8 cellular contexts compared by ENCODE assay signal in the genomic region with DNA sequence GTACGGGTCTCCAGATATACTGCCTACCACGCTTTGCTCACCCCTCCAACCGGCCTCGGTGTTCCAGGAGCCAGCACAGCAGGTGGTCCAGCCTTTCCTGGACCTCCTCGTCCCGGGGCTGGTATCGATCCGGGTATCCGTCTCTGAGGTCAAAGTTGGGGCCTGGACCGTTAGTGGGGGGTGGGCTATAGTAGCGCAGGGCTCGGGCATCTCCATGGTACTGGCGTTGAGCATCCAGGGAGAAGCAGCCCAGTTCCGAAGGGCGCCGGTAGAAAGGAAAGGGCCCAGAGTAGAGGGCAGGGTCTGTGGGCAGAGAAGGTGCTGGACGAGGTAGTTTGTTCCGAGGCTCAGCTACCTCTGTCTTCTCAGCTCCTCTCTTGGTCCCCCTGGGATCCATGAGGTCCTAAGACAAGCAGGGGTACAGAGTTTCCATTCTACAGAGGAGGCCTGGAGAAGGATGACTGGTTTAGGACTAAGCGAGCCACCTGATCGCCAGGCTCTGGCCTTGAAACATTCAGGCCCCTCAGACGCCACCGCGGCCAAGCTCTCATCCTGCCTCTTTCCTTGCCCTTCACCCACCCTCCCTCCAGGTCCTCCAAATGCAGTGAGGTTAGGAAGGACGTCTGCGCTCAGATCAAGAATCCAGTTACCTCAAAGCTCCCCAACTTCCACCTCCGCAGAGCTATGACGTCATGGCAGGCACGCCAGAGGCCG. TPM values are rescaled to one million over a fixed set of nuclear protein-coding genes. Genes with fewer than 3 reads are reported as not detected.
DNase-seq lines count a peak whose midpoint lies in the region; ATAC-seq and TF ChIP-seq lines count a peak whose summit lies in the region.

No MANE protein-coding gene starts in this region.

- no peak for ATAC-seq in HG02884 (IDR thresholded peaks at IDR 0.05; ENCODE audit: unreplicated experiment)

- no peak for TF ChIP-seq CTCF in cardiac muscle cell (IDR thresholded peaks at IDR 0.05; ENCODE audit: low read depth, low read length)

- H3K36me3 ChIP-seq in cardiac muscle cell: peaks cover 8% of the 10 kb centered on the region

- H3K27me3 ChIP-seq in cardiac muscle cell: no peaks in the 10 kb centered on the region
- no peaks in the 10 kb centered on the region for H3K27me3 ChIP-seq in layer of hippocampus (ENCODE audit: control insufficient read depth, insufficient read depth, low read length)

- H3K27ac ChIP-seq in cardiac muscle cell (peak overlapping the region; percentile 87), angular gyrus (ENCODE audit: low read depth, low read length) (peak overlapping the region; percentile 98), layer of hippocampus (ENCODE audit: low read depth, low read length) (peak overlapping the region; percentile 99), temporal lobe (ENCODE audit: low read depth, low read length) (peak overlapping the region; percentile 84)

- DNase-seq in cardiac muscle cell (ENCODE audit: low read depth in 1 of 2, low spot score in 1 of 2): no peak
- DNase-seq in cardiac septum (ENCODE audit: low spot score): no peak
- no peak for DNase-seq in NCI-H2029 treated with DMSO at 0.1 percent for 48 hours (lab: John Stamatoyannopoulos, UW)
- no peak for DNase-seq in occipital lobe (lab: John Stamatoyannopoulos, UW)

- intact Hi-C loops in cardiac septum (cut with DNase I): no loop called here

- peak overlapping the region; percentile 67 for H3K4me3 ChIP-seq in cardiac muscle cell

- no peaks in the 10 kb centered on the region for H3K9me3 ChIP-seq in cardiac muscle cell (ENCODE audit: low read depth)

- H3K4me1 ChIP-seq in cardiac muscle cell (ENCODE audit: low read depth): peaks cover 5% of the 10 kb centered on the region

RNA-seq across cellular contexts. Expression of a gene that starts 0.5 kb away (rescaled TPM):
- 36.7 and 44.9 TPM in 2 replicates for total RNA-seq in cardiac muscle cell
- 37.6 and 49.9 TPM in 2 replicates for polyA plus RNA-seq in cardiac muscle cell
- total RNA-seq in cardiac septum: 14.0 TPM
- total RNA-seq in temporal lobe: 7.1 TPM
- total RNA-seq in occipital lobe: 6.9 TPM

RNA-seq across cellular contexts. Expression of a gene that starts 10.4 kb away (rescaled TPM):
- total RNA-seq in cardiac muscle cell (2.1 and 2.2 TPM in 2 replicates), cardiac septum (131 TPM), temporal lobe (14.5 TPM), occipital lobe (8.6 TPM)
- polyA plus RNA-seq in cardiac muscle cell: 1.9 and 2.5 TPM in 2 replicates

RNA-seq across cellular contexts. Expression of a gene that starts 12.5 kb away (rescaled TPM):
- total RNA-seq in cardiac muscle cell (36.4 and 62.6 TPM in 2 replicates), cardiac septum (33.2 TPM), temporal lobe (18.7 TPM), occipital lobe (27.6 TPM)
- polyA plus RNA-seq in cardiac muscle cell: 53.1 and 68.5 TPM in 2 replicates

RNA-seq across cellular contexts. Expression of a gene that starts 12.7 kb away (rescaled TPM):
- total RNA-seq in cardiac muscle cell (165 and 186 TPM in 2 replicates), cardiac septum (46.7 TPM), temporal lobe (34.7 TPM), occipital lobe (37.4 TPM)
- polyA plus RNA-seq in cardiac muscle cell: 146 and 201 TPM in 2 replicates

RNA-seq across cellular contexts. Expression of a gene that starts 25.5 kb away (rescaled TPM):
- total RNA-seq in cardiac muscle cell (0.42 and 0.66 TPM in 2 replicates), cardiac septum (5.0 TPM), temporal lobe (0.49 TPM), occipital lobe (0.62 TPM)
- polyA plus RNA-seq in cardiac muscle cell: 1.3 TPM in 1 of 2 replicates, not detected in the other
